In genomic region chr7:75872073-75872782, GRCh38 we compare ENCODE assay signal across 14 cellular contexts. TPM values are rescaled to one million over a fixed set of nuclear protein-coding genes. Genes with fewer than 3 reads are reported as not detected.
DNase-seq lines count a peak whose midpoint lies in the region; ATAC-seq and FAIRE-seq lines count a peak whose summit lies in the region.
"Had no signal": no experiment of that assay in that cellular context is flagged by ENCODE, and none has a peak within 500 bp of the region (broad histone marks: within the 10 kb centered on the region; RNA-seq: fewer than 3 reads in every experiment).

No MANE protein-coding gene starts in this region.

- no peaks in the 10 kb centered on the region for H3K27me3 ChIP-seq in muscle layer of duodenum (ENCODE audit: low read depth, low read length)
- H3K27me3 ChIP-seq: vagina had no signal

- H3K9me3 ChIP-seq in muscle layer of duodenum (ENCODE audit: control insufficient read depth in 1 of 2, low read length in 2 of 2), result no peaks in the 10 kb centered on the region
- H3K9me3 ChIP-seq: vagina had no signal

- H3K4me1 ChIP-seq in muscle layer of duodenum (ENCODE audit: control insufficient read depth in 1 of 2, insufficient read depth in 2 of 2, low read length in 2 of 2), result peaks cover 0 to 7% of the 10 kb centered on the region in 2 donors
- H3K4me1 ChIP-seq: vagina had no signal

- no peaks in the 10 kb centered on the region for H3K36me3 ChIP-seq in muscle layer of duodenum (ENCODE audit: control insufficient read depth in 1 of 2, insufficient read depth in 2 of 2, low read length in 2 of 2)
- H3K36me3 ChIP-seq: vagina had no signal

- no peak overlapping the region for H3K4me3 ChIP-seq in muscle layer of duodenum (ENCODE audit: low read depth in 1 of 2, low read length in 2 of 2)
- H3K4me3 ChIP-seq: vagina had no signal

- DNase-seq in CD1c-positive myeloid dendritic cell (ENCODE audit: extremely low spot score) (peak; percentile 92), NOMO-1 treated with DMSO at 0.1 percent for 48 hours (lab: John Stamatoyannopoulos, UW; ENCODE audit: unreplicated experiment) (peak; percentile 84), dermis blood vessel endothelial cell (peak; percentile 37), GM19239 (ENCODE audit: insufficient read length, low spot score) (no peak), NCI-H1436 treated with DMSO at 0.1 percent for 48 hours (lab: John Stamatoyannopoulos, UW) (no peak)
- DNase-seq in activated CD8-positive, alpha-beta memory T cell treated with anti-CD3 and anti-CD28 coated beads for 24 hours, result no peak
- DNase-seq: activated CD4-positive, alpha-beta T cell treated with anti-CD3 and anti-CD28 coated beads for 4 hours; activated naive CD4-positive, alpha-beta T cell treated with Interleukin-2 at 50 U/mL for 16 hours; C1 segment of cervical spinal cord; NCI-H345; SHP77 treated with DMSO at 0.1 percent for 48 hours had no signal

- peak overlapping the region; percentile 45 for H3K27ac ChIP-seq in muscle layer of duodenum (ENCODE audit: low read length)
- H3K27ac ChIP-seq: vagina had no signal

- FAIRE-seq in GM19239 (lab: Jason Lieb, UNC), result no peak

- no peak for ATAC-seq in GM19324 (IDR thresholded peaks at IDR 0.05; ENCODE audit: low FRiP score, unreplicated experiment)

RNA-seq across cellular contexts. Expression of gene RHBDD2, which starts 6.6 kb away (rescaled TPM):
- 15.3 and 18.1 TPM in 2 replicates for total RNA-seq in dermis blood vessel endothelial cell

RNA-seq across cellular contexts. Expression of gene POR, which starts 42.7 kb away (rescaled TPM):
- total RNA-seq in dermis blood vessel endothelial cell, result 87.0 and 102 TPM in 2 replicates

RNA-seq across cellular contexts. Expression of gene CCL24, which starts 58.6 kb away (rescaled TPM):
- total RNA-seq in dermis blood vessel endothelial cell, result not detected in 2 replicates
- total RNA-seq: vagina had no signal

Comparison
In these comparisons a context has a peak if more than half of its experiments do, and no peak if none do; other contexts are left out.
1. DNase-seq: peak in CD1c-positive myeloid dendritic cell (single experiment), NOMO-1 treated with DMSO at 0.1 percent for 48 hours (single experiment) and dermis blood vessel endothelial cell (single experiment); none in GM19239 (single experiment), NCI-H1436 treated with DMSO at 0.1 percent for 48 hours (single experiment) and activated CD8-positive, alpha-beta memory T cell treated with anti-CD3 and anti-CD28 coated beads for 24 hours (single experiment).